Comparison of ENCODE assay signal across 9 cellular contexts in the genomic region with DNA sequence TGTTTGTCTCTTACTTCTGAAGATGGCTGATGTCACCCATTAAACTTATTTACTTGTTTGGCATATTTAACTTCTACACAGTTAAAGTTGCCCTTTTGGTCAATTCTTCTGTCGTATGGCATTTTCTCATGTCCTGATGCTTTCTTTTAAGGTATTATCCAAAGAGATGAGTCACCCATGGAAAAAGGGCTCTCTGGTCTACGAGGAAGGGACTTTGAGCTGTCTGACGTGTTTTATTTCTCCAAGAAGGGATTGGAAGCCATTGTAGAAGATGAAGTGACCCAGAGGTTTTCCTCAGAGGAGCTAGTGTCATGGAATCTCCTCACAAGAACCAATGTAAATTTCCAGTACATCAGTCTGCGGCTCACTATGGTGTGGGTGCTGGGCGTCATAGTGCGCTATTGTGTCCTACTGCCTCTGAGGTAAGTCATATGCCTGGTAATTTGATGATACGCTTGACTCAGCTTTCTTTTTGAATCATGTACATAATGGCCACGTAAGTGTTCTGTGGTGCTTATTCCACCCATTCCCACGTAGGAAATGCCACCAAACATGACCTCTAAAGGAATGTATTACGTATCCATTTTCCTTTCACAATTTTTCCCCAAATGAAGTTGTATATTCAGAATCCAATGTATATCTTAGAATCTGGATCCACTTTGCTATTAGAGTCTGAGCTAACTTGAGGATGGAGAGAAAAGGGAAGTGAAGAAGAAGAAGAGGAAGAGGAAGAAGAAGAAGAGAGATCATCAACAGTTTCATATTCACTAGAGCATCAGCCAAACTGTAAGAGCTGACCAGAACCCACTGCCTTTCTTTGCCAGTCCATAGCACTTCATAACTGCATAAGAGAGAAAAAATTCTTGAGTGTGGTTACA. TPM values are rescaled to one million over a fixed set of nuclear protein-coding genes. Genes with fewer than 3 reads are reported as not detected.
A peak's percentile ranks its signal among the peaks of the same experiment; 100 is the strongest.
DNase-seq lines count a peak whose midpoint lies in the region; ATAC-seq and TF ChIP-seq lines count a peak whose summit lies in the region.
"Had no signal": no experiment of that assay in that cellular context is flagged by ENCODE, and none has a peak within 500 bp of the region (broad histone marks: within the 10 kb centered on the region; RNA-seq: fewer than 3 reads in every experiment).

No MANE protein-coding gene starts in this region.

- no peak overlapping the region for H3K9ac ChIP-seq in MM.1S (ENCODE audit: low read length)

- ATAC-seq in HG03139 (IDR thresholded peaks at IDR 0.05; ENCODE audit: unreplicated experiment) (peak; percentile 72), T-helper 17 cell (no peak)

- no peaks in the 10 kb centered on the region for H3K9me2 ChIP-seq in DOHH2 (replicated peaks; ENCODE audit: control insufficient read depth, low read length)
- no peaks in the 10 kb centered on the region for H3K9me2 ChIP-seq in MM.1S (replicated peaks; ENCODE audit: insufficient read depth, low read length)

- H3K79me2 ChIP-seq in DOHH2 (ENCODE audit: control insufficient read depth, low read length) (no peaks in the 10 kb centered on the region), MM.1S (ENCODE audit: low read length) (no peaks in the 10 kb centered on the region)

- H3K27me3 Mint-ChIP-seq in T-helper 17 cell: no peaks in the 10 kb centered on the region

- no peak overlapping the region for H2AFZ ChIP-seq in MM.1S (ENCODE audit: low read length)

- H3F3A ChIP-seq in DOHH2 (ENCODE audit: control insufficient read depth, insufficient read depth) (no peaks in the 10 kb centered on the region), MM.1S (ENCODE audit: insufficient read depth, low read length) (no peaks in the 10 kb centered on the region)

- TF ChIP-seq CTCF in DOHH2 (IDR thresholded peaks at IDR 0.05; ENCODE audit: low read depth, low read length, poor library complexity, severe bottlenecking) (no peak), GM20000 (IDR thresholded peaks at IDR 0.05; ENCODE audit: extremely low read depth, missing control alignments) (no peak), foreskin fibroblast (IDR thresholded peaks at IDR 0.05; ENCODE audit: low read depth, low read length) (no peak), MM.1S (IDR thresholded peaks at IDR 0.05; ENCODE audit: low read length) (no peak)

- H3K4me3 ChIP-seq in DOHH2 (ENCODE audit: low read length): peak overlapping the region; percentile 21; the same call in 1 of the 2 replicates
- H3K4me3 ChIP-seq in foreskin fibroblast (ENCODE audit: low read depth in 1 of 2, low read length in 2 of 2): no peak overlapping the region
- H3K4me3 ChIP-seq in MM.1S (ENCODE audit: low read length): no peak overlapping the region

- H3K4me2 ChIP-seq in DOHH2 (ENCODE audit: low read length) (peak overlapping the region; percentile 47), MM.1S (ENCODE audit: low read depth, low read length) (no peak overlapping the region)

- no peak overlapping the region for H3K27ac Mint-ChIP-seq in T-helper 17 cell
- H3K27ac Mint-ChIP-seq: activated T-helper 2 cell treated with anti-CD3 and anti-CD28 coated beads, Interferon-gamma antibody, Interleukin-2, Interleukin-4, amounts not matched to agents 10 μg/mL and 5 μg/mL and 100 μg/mL, durations not matched to agents 14 hours and 24 hours and 36 hours had no signal

- H3K36me3 ChIP-seq in DOHH2 (ENCODE audit: control insufficient read depth, low read length) (no peaks in the 10 kb centered on the region), MM.1S (replicated peaks; ENCODE audit: insufficient read depth, low read length) (no peaks in the 10 kb centered on the region)

- no peaks in the 10 kb centered on the region for H3K27me3 ChIP-seq in DOHH2 (ENCODE audit: control insufficient read depth, low read length)
- H3K27me3 ChIP-seq in MM.1S (replicated peaks; ENCODE audit: insufficient read depth, low read length): no peaks in the 10 kb centered on the region

- H3K9me3 ChIP-seq in DOHH2 (ENCODE audit: control insufficient read depth, insufficient read depth, low read length): no peaks in the 10 kb centered on the region
- no peaks in the 10 kb centered on the region for H3K9me3 ChIP-seq in T-helper 17 cell (ENCODE audit: control insufficient read depth, low read length, poor library complexity, severe bottlenecking)
- H3K9me3 ChIP-seq in MM.1S (replicated peaks; ENCODE audit: insufficient read depth, low read length): no peaks in the 10 kb centered on the region

- H3K4me1 Mint-ChIP-seq in T-helper 17 cell: no peaks in the 10 kb centered on the region

- H3K4me3 Mint-ChIP-seq in T-helper 17 cell: peak overlapping the region; percentile 4

- DNase-seq in GM20000 (ENCODE audit: low spot score): peak; percentile 17
- DNase-seq in T-helper 17 cell: no peak
- no peak for DNase-seq in foreskin fibroblast
- no peak for DNase-seq in H4 (ENCODE audit: low spot score)
- no peak for DNase-seq in MM.1S
- no peak for DNase-seq in effector CD8-positive, alpha-beta T cell (lab: John Stamatoyannopoulos, UW)

- peaks cover 2% of the 10 kb centered on the region for H3K36me3 Mint-ChIP-seq in T-helper 17 cell (ENCODE audit: low read depth)

- no peaks in the 10 kb centered on the region for H4K20me1 ChIP-seq in DOHH2 (ENCODE audit: control insufficient read depth, insufficient read depth, low read depth, low read length)
- no peaks in the 10 kb centered on the region for H4K20me1 ChIP-seq in MM.1S (ENCODE audit: insufficient read depth, low read length)

- H3K27ac ChIP-seq in DOHH2 (ENCODE audit: low read depth, low read length) (no peak overlapping the region), MM.1S (ENCODE audit: low read length) (no peak overlapping the region)

- peaks cover 14% of the 10 kb centered on the region for H3K4me1 ChIP-seq in DOHH2 (ENCODE audit: control insufficient read depth, low read length)
- H3K4me1 ChIP-seq in MM.1S (ENCODE audit: low read length): no peaks in the 10 kb centered on the region

RNA-seq across cellular contexts. Expression of gene GPAT3, which starts 45.7 kb away (rescaled TPM):
- total RNA-seq in T-helper 17 cell: 1 to 10 TPM; 4.1 to 5.0 TPM
- 65.1 and 69.7 TPM in 2 replicates for total RNA-seq in H4 (2014; rRNA removed; shearing (Covaris generic))

Comparison
In these comparisons a context has a peak if more than half of its experiments do, and no peak if none do; other contexts are left out.
1. RNA of gene GPAT3, which starts 45.7 kb away (total RNA-seq): 65.1 to 69.7 TPM in H4; 4.1 to 5.0 TPM in T-helper 17 cell; every median in the first group is over 10 times any median in the second.